8 cellular contexts compared by ENCODE assay signal in genomic region chr9:5629312-5630037, GRCh38. TPM values are rescaled to one million over a fixed set of nuclear protein-coding genes. Genes with fewer than 3 reads are reported as not detected.
DNase-seq lines count a peak whose midpoint lies in the region; ATAC-seq and TF ChIP-seq lines count a peak whose summit lies in the region.

No MANE protein-coding gene starts in this region.

- no peak overlapping the region for H4K5ac ChIP-seq in H9 (ENCODE audit: insufficient read length, low read depth, low read length)
- no peak overlapping the region for H4K5ac ChIP-seq in mesendoderm (ENCODE audit: low read length)

- H2BK12ac ChIP-seq in H9 (ENCODE audit: insufficient read length, low read depth, low read length): no peak overlapping the region

- H3K4me2 ChIP-seq in H9 (ENCODE audit: insufficient read depth, insufficient read length, low read length): peak overlapping the region; percentile 89
- H3K4me2 ChIP-seq in mesendoderm (ENCODE audit: low read length): peak overlapping the region; percentile 72

- H2AK5ac ChIP-seq in H9 (ENCODE audit: insufficient read length, low read length) (no peak overlapping the region), mesendoderm (ENCODE audit: low read length) (no peak overlapping the region)

- peak overlapping the region; percentile 95 for H3K4me3 ChIP-seq in GM06990 (replicated peaks; ENCODE audit: low read depth, low read length)
- H3K4me3 ChIP-seq in effector memory CD4-positive, alpha-beta T cell (ENCODE audit: insufficient read depth, low read depth, low read length, poor library complexity, severe bottlenecking): peak overlapping the region; percentile 96
- peak overlapping the region; percentile 96 for H3K4me3 ChIP-seq in mesendoderm (ENCODE audit: low read length)

- H3K9ac ChIP-seq in H9 (ENCODE audit: extremely low read depth, insufficient read length, low read length) (peak overlapping the region; percentile 70), mesendoderm (ENCODE audit: low read length) (peak overlapping the region; percentile 88)

- H3K27ac ChIP-seq in H9 (ENCODE audit: insufficient read length, low read depth, low read length) (no peak overlapping the region), mesendoderm (ENCODE audit: low read depth, low read length) (peak overlapping the region; percentile 98)
- peak overlapping the region; percentile 87 for H3K27ac ChIP-seq in effector memory CD4-positive, alpha-beta T cell (ENCODE audit: insufficient read depth, low read length, poor library complexity, severe bottlenecking)

- H3K9me3 ChIP-seq in H9 (ENCODE audit: control insufficient read depth, low read depth, low read length): no peaks in the 10 kb centered on the region
- no peaks in the 10 kb centered on the region for H3K9me3 ChIP-seq in effector memory CD4-positive, alpha-beta T cell (ENCODE audit: control insufficient read depth, low read length)

- DNase-seq in GM06990 (ENCODE audit: extremely low read depth, insufficient read length) (peak; percentile 79), H9 (peak; percentile 39), NCI-H1105 (lab: John Stamatoyannopoulos, UW) (peak; percentile 39), mesendoderm (peak; percentile 63), AML-193 (lab: John Stamatoyannopoulos, UW) (no peak)
- DNase-seq in activated CD4-positive, alpha-beta T cell treated with anti-CD3 and anti-CD28 coated beads, Interleukin-2, amount 50 U/mL, for 1 hour: peak; percentile 34
- peak; percentile 14 to 36 (median 26) for DNase-seq in effector memory CD4-positive, alpha-beta T cell
- DNase-seq in stimulated activated naive CD8-positive, alpha-beta T cell treated with anti-CD3 and anti-CD28 coated beads, Interleukin-15, Interleukin-2, amounts not matched to agents 100 U/mL and 50 U/mL, for 24 hours: peak; percentile 59

- H3K23ac ChIP-seq in H9 (ENCODE audit: insufficient read length, low read depth, low read length) (no peak overlapping the region), mesendoderm (ENCODE audit: low read length) (no peak overlapping the region)

- peaks cover 5% of the 10 kb centered on the region for H3K79me1 ChIP-seq in H9 (ENCODE audit: insufficient read depth, low read depth, low read length, poor library complexity, severe bottlenecking)
- H3K79me1 ChIP-seq in mesendoderm (ENCODE audit: low read length): peaks cover 1% of the 10 kb centered on the region

- peak overlapping the region; percentile 62 for H3K14ac ChIP-seq in H9 (ENCODE audit: insufficient read depth, low read length)

- no peak overlapping the region for H4K91ac ChIP-seq in H9 (ENCODE audit: insufficient read length, low read depth, low read length)

- H3T11ph ChIP-seq in H9 (ENCODE audit: low read length): no peak overlapping the region

- H3K9me3 Mint-ChIP-seq in H9: no peaks in the 10 kb centered on the region

- H2BK120ac ChIP-seq in H9 (ENCODE audit: low read depth, low read length, poor library complexity, severe bottlenecking) (no peak overlapping the region), mesendoderm (ENCODE audit: low read depth, low read length) (no peak overlapping the region)

- no peak overlapping the region for H2BK15ac ChIP-seq in H9 (ENCODE audit: low read depth, low read length)
- H2BK15ac ChIP-seq in mesendoderm (replicated peaks; ENCODE audit: low read depth): no peak overlapping the region

- peak overlapping the region; percentile 60 for H3K18ac ChIP-seq in H9 (ENCODE audit: insufficient read length, low read depth, low read length)
- H3K18ac ChIP-seq in mesendoderm (ENCODE audit: low read length): peak overlapping the region; percentile 88

- no peaks in the 10 kb centered on the region for H3K27me3 ChIP-seq in GM06990 (replicated peaks; ENCODE audit: control insufficient read depth, insufficient read depth, low read length)
- H3K27me3 ChIP-seq in H9 (ENCODE audit: insufficient read depth, low read length): no peaks in the 10 kb centered on the region
- H3K27me3 ChIP-seq in effector memory CD4-positive, alpha-beta T cell (replicated peaks; ENCODE audit: control insufficient read depth, insufficient read depth, low read length, poor library complexity, severe bottlenecking): no peaks in the 10 kb centered on the region
- no peaks in the 10 kb centered on the region for H3K27me3 ChIP-seq in mesendoderm (ENCODE audit: insufficient read depth, low read length, poor library complexity)

- H3K27ac Mint-ChIP-seq in H9: peak overlapping the region; percentile 80 to 95 (median 87); a peak in 6 of 7 replicates

- no peaks in the 10 kb centered on the region for H3K4me1 ChIP-seq in H9 (ENCODE audit: insufficient read depth, low read length)
- peaks cover 15% of the 10 kb centered on the region for H3K4me1 ChIP-seq in effector memory CD4-positive, alpha-beta T cell (ENCODE audit: control insufficient read depth, insufficient read depth, low read length, poor library complexity, severe bottlenecking)
- peaks cover 2% of the 10 kb centered on the region for H3K4me1 ChIP-seq in mesendoderm (ENCODE audit: control insufficient read depth, low read depth, low read length)

- H2AFZ ChIP-seq in H9 (ENCODE audit: low read length): no peak overlapping the region

- no CpG with 5 or more reads among the region's 55 CpGs for WGBS in H9 (ENCODE audit: extremely low coverage, insufficient read length, low lambda C conversion rate)
- no CpG with 5 or more reads among the region's 55 CpGs for WGBS in mesendoderm (ENCODE audit: extremely low coverage, insufficient coverage, low lambda C conversion rate)

- no peak overlapping the region for H2BK5ac ChIP-seq in H9 (ENCODE audit: insufficient read length, low read length)
- H2BK5ac ChIP-seq in mesendoderm (ENCODE audit: low read length): peak overlapping the region; percentile 59

- H3K4ac ChIP-seq in H9 (ENCODE audit: low read depth, low read length) (no peak overlapping the region), mesendoderm (ENCODE audit: low read depth, low read length) (peak overlapping the region; percentile 81)

- no peaks in the 10 kb centered on the region for H4K20me1 ChIP-seq in H9 (ENCODE audit: control insufficient read depth, insufficient read depth, insufficient read length)

- peak overlapping the region; percentile 97 to 98 for H3K4me3 Mint-ChIP-seq in H9

- no peaks in the 10 kb centered on the region for H3K27me3 Mint-ChIP-seq in H9 (ENCODE audit: low read depth)

- H2BK20ac ChIP-seq in H9 (ENCODE audit: low read depth, low read length, poor library complexity, severe bottlenecking): no peak overlapping the region

- ATAC-seq in stimulated activated naive CD8-positive, alpha-beta T cell treated with anti-CD3 and anti-CD28 coated beads, Interleukin-15, Interleukin-2, amounts not matched to agents 100 U/mL and 50 U/mL, for 24 hours: peak; percentile 9

- no peaks in the 10 kb centered on the region for H3K36me3 ChIP-seq in GM06990 (ENCODE audit: control insufficient read depth, insufficient read depth, low read length)
- H3K36me3 ChIP-seq in effector memory CD4-positive, alpha-beta T cell (ENCODE audit: control insufficient read depth, insufficient read depth, low read length): no peaks in the 10 kb centered on the region
- H3K36me3 ChIP-seq in mesendoderm (ENCODE audit: control insufficient read depth, insufficient read depth, low read length): no peaks in the 10 kb centered on the region

- H3K23me2 ChIP-seq in H9 (ENCODE audit: insufficient read length, low read depth, low read length, poor library complexity, severe bottlenecking): peaks cover 11% of the 10 kb centered on the region

- H3K56ac ChIP-seq in H9 (ENCODE audit: insufficient read length, low read depth, low read length) (no peak overlapping the region), mesendoderm (ENCODE audit: low read length) (peak overlapping the region; percentile 94)

- H3K79me2 ChIP-seq in H9 (ENCODE audit: insufficient read depth, low read length) (peaks cover 12% of the 10 kb centered on the region; the same call in 1 of the 2 replicates), mesendoderm (ENCODE audit: control insufficient read depth, insufficient read depth, low read length) (peaks cover 31% of the 10 kb centered on the region)

- H3K4me1 Mint-ChIP-seq in H9: peaks cover 23 to 24% of the 10 kb centered on the region in 2 experiments

- TF ChIP-seq CTCF in GM06990 (IDR thresholded peaks at IDR 0.05; ENCODE audit: insufficient read depth, low read length, poor library complexity, severe bottlenecking) (no peak), H9 (conservative IDR thresholded peaks at IDR 0.05) (no peak)

- H4K8ac ChIP-seq in H9 (replicated peaks; ENCODE audit: insufficient read length, low read depth, low read length) (no peak overlapping the region), mesendoderm (ENCODE audit: low read depth, low read length) (no peak overlapping the region)

- H3K36me3 Mint-ChIP-seq in H9 (ENCODE audit: insufficient read depth in 1 of 3, low read depth in 3 of 3): peaks cover 0 to under 1% (median 0%) of the 10 kb centered on the region in 3 experiments; a peak in 1 of 7 replicates

RNA-seq across cellular contexts. Expression of gene RIC1, which starts 0.6 kb away (rescaled TPM):
- 13.7 and 13.8 TPM in 2 replicates for total RNA-seq in H9 (2021)
- 10.7 TPM for polyA plus RNA-seq in mesendoderm (2013, experiment 1 of 2)
- polyA plus RNA-seq in mesendoderm (2013, experiment 2 of 2): 10.4 TPM

Comparison
In these comparisons a context has a peak if more than half of its experiments do, and no peak if none do; other contexts are left out.
1. DNase-seq: peak in GM06990 (single experiment), H9 (single experiment), NCI-H1105 (single experiment), activated CD4-positive, alpha-beta T cell treated with anti-CD3 and anti-CD28 coated beads, Interleukin-2, amount 50 U/mL, for 1 hour (single experiment), effector memory CD4-positive, alpha-beta T cell (3 of 3), mesendoderm (single experiment) and stimulated activated naive CD8-positive, alpha-beta T cell treated with anti-CD3 and anti-CD28 coated beads, Interleukin-15, Interleukin-2, amounts not matched to agents 100 U/mL and 50 U/mL, for 24 hours (single experiment); none in AML-193 (0 of 2).
2. Peak in every context shown above with its lines, with median percentiles within 50 percentile points of each other: H3K4me3 ChIP-seq.